Comparison of ENCODE assay signal across 16 cellular contexts in the genomic region with DNA sequence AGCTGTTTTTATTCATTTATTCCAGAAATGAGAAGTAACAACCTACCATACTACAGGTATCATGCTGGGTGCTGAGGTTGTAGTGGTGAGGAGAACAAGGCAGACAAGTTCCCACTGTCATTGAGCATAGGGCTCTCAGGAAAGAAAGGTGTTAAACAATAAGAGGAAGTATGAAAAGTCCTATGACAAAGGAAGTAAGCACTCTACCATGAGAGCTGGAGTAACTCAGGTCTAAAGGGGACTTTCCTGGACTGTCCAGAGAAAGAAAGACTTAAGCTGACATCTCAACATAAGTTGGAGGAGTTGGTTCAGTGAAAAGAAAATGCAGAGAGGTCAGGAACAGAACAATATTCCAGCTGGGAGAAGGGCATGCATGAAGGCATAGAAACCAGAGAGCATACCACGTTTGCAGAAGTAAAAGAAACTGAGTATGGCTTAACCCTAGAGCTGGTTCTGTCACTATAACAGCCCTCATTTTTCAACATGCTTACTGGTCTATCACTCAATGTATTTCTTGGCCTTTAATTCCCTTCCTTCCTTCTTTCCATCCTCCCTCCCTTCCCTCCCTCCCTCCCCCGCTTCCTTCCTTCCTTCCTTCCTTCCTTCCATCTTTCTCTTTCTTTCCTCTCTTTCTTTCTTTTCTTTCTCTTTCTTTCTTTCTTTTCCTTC.
DNase-seq lines count a peak whose midpoint lies in the region; ATAC-seq and TF ChIP-seq lines count a peak whose summit lies in the region.
"Had no signal": no experiment of that assay in that cellular context is flagged by ENCODE, and none has a peak within 500 bp of the region (broad histone marks: within the 10 kb centered on the region; RNA-seq: fewer than 3 reads in every experiment).

No MANE protein-coding gene starts in this region.

- no peaks in the 10 kb centered on the region for H3K9me3 ChIP-seq in OCI-LY3 (ENCODE audit: insufficient read depth, low read length)
- H3K9me3 ChIP-seq: prostate gland, transverse colon had no signal

- H3K4me3 ChIP-seq in OCI-LY3 (ENCODE audit: low read length): no peak overlapping the region
- H3K4me3 ChIP-seq: heart right ventricle, lung, prostate gland, transverse colon had no signal

- no peaks in the 10 kb centered on the region for H4K20me1 ChIP-seq in OCI-LY3 (ENCODE audit: insufficient read depth, low read length)

- no peak overlapping the region for H2AFZ ChIP-seq in OCI-LY3 (ENCODE audit: low read depth, low read length)

- no peaks in the 10 kb centered on the region for H3K36me3 ChIP-seq in OCI-LY3 (replicated peaks; ENCODE audit: low read depth, low read length)
- H3K36me3 ChIP-seq: heart right ventricle, prostate gland, transverse colon had no signal

- no peaks in the 10 kb centered on the region for H3K79me2 ChIP-seq in OCI-LY3 (ENCODE audit: low read length)

- H3K27ac ChIP-seq in OCI-LY3 (ENCODE audit: low read length): no peak overlapping the region
- H3K27ac ChIP-seq: heart right ventricle, KMS-11, prostate gland, transverse colon had no signal

- H3K27me3 ChIP-seq in OCI-LY3 (ENCODE audit: low read depth, low read length): no peaks in the 10 kb centered on the region
- H3K27me3 ChIP-seq: transverse colon had no signal

- ATAC-seq in GM18861 (IDR thresholded peaks at IDR 0.05; ENCODE audit: unreplicated experiment) (peak; percentile 90), GM21423 (IDR thresholded peaks at IDR 0.05; ENCODE audit: unreplicated experiment) (peak; percentile 79), HG03039 (IDR thresholded peaks at IDR 0.05; ENCODE audit: unreplicated experiment) (peak; percentile 78)
- ATAC-seq: heart right ventricle had no signal

- H3K4me2 ChIP-seq in OCI-LY3 (ENCODE audit: low read length): peak overlapping the region; percentile 46
- H3K4me2 ChIP-seq: KMS-11 had no signal

- no peak for DNase-seq in NCI-H345 treated with DMSO at 0.1 percent for 48 hours (lab: John Stamatoyannopoulos, UW; ENCODE audit: unreplicated experiment)
- DNase-seq in stimulated activated CD4-positive, alpha-beta T cell treated with anti-CD3 and anti-CD28 coated beads, Interleukin-12 subunit alpha, Interleukin-12 subunit beta, amount 100 ng/mL, for 4 hours: no peak
- DNase-seq in NK-92 (lab: John Stamatoyannopoulos, UW; ENCODE audit: unreplicated experiment): no peak
- DNase-seq in SHP77 (lab: John Stamatoyannopoulos, UW): no peak
- DNase-seq: aorta; effector memory CD4-positive, alpha-beta T cell; heart right ventricle; NCI-H526 treated with DMSO at 0.1 percent for 48 hours; transverse colon had no signal

- H3K9ac ChIP-seq in OCI-LY3 (ENCODE audit: low read length): no peak overlapping the region
- H3K9ac ChIP-seq: KMS-11 had no signal

- no peak for TF ChIP-seq CTCF in OCI-LY3 (IDR thresholded peaks at IDR 0.05; ENCODE audit: low read depth, low read length)

- peaks cover 37% of the 10 kb centered on the region for H3K4me1 ChIP-seq in OCI-LY3 (ENCODE audit: low read length)
- H3K4me1 ChIP-seq: heart right ventricle, prostate gland, transverse colon had no signal
